In genomic region chr2:84986018-84986417, GRCh38 we compare ENCODE assay signal across 28 cellular contexts. TPM values are rescaled to one million over a fixed set of nuclear protein-coding genes. Genes with fewer than 3 reads are reported as not detected.
DNase-seq lines count a peak whose midpoint lies in the region; ATAC-seq and TF ChIP-seq lines count a peak whose summit lies in the region.
"Had no signal": no experiment of that assay in that cellular context is flagged by ENCODE, and none has a peak within 500 bp of the region (broad histone marks: within the 10 kb centered on the region; RNA-seq: fewer than 3 reads in every experiment).

No MANE protein-coding gene starts in this region.

- H3K79me1 ChIP-seq in IMR-90 (ENCODE audit: low read depth in 1 of 2, low read length in 2 of 2) = peaks cover 11 to 69% of the 10 kb centered on the region in 2 experiments; a peak in 3 of 4 replicates

- no peak overlapping the region for H3K4me3 ChIP-seq in cardiac muscle cell
- no peak overlapping the region for H3K4me3 ChIP-seq in IMR-90 (ENCODE audit: insufficient read depth, low read depth, low read length)
- H3K4me3 ChIP-seq: BLaER1, breast epithelium, gastroesophageal sphincter, SJSA1, smooth muscle cell had no signal

- in situ Hi-C loops in IMR-90 (cut with MboI; ENCODE audit: low sequenced_read_pairs) = no loop called here

- no peak overlapping the region for H4K8ac ChIP-seq in IMR-90 (ENCODE audit: low read depth in 2 of 2, low read length in 2 of 2)

- 100% methylated on average over 1 of the region's 1 CpG; no CpG with 5 or more reads in 1 of the 2 experiments for WGBS in IMR-90 (ENCODE audit: extremely low coverage in 2 of 2, insufficient read length in 1 of 2), 2 experiments

- POLR2A ChIA-PET in IMR-90 (lab: Charles Lee; ENCODE audit: unreplicated experiment) = no interaction called here

- H3K4me1 Mint-ChIP-seq in brain = peaks cover 38% of the 10 kb centered on the region
- peaks cover 29% of the 10 kb centered on the region for H3K4me1 Mint-ChIP-seq in osteocyte (ENCODE audit: unreplicated experiment)

- H4K91ac ChIP-seq in IMR-90 (ENCODE audit: insufficient read depth, low read depth, low read length) = no peak overlapping the region

- no peak overlapping the region; the same call in 1 of the 2 replicates for H3K14ac ChIP-seq in IMR-90 (replicated peaks; ENCODE audit: low read depth, low read length)

- H3K27me3 ChIP-seq in cardiac muscle cell (no peaks in the 10 kb centered on the region), IMR-90 (ENCODE audit: control insufficient read depth, insufficient read depth, low read length) (no peaks in the 10 kb centered on the region)
- H3K27me3 ChIP-seq: BLaER1, breast epithelium, gastroesophageal sphincter, SJSA1 had no signal

- no peak for TF ChIP-seq POLR2A in IMR-90 (IDR thresholded peaks at IDR 0.05; ENCODE audit: low read depth, low read length)

- H3K9me1 ChIP-seq in IMR-90 (ENCODE audit: insufficient read depth, low read length) = peaks cover 30% of the 10 kb centered on the region

- H2AFZ ChIP-seq in IMR-90 (replicated peaks; ENCODE audit: low read length, poor library complexity) = no peak overlapping the region

- no peaks in the 10 kb centered on the region for H3K9me3 Mint-ChIP-seq in brain
- H3K9me3 Mint-ChIP-seq in osteocyte (ENCODE audit: unreplicated experiment) = no peaks in the 10 kb centered on the region
- H3K9me3 Mint-ChIP-seq: activated naive CD4-positive, alpha-beta T cell treated with anti-CD3 and anti-CD28 coated beads, Interleukin-2, amount 10 ng/mL, durations not matched to agents 7 days and 5 days had no signal

- H3K36me3 Mint-ChIP-seq in brain = peaks cover 16% of the 10 kb centered on the region
- H3K36me3 Mint-ChIP-seq in osteocyte (ENCODE audit: unreplicated experiment) = no peaks in the 10 kb centered on the region

- H3K9ac ChIP-seq in IMR-90 (ENCODE audit: low read depth, low read length) = no peak overlapping the region
- H3K9ac ChIP-seq: BLaER1 had no signal

- intact Hi-C loops in Right ventricle myocardium superior (cut with DNase I) (no loop called here), IMR-90 (cut with micrococcal nuclease) (loop anchor here (2.0 kb wide), 1 partner anchor 13 kb away; no protein-coding TSS in a partner anchor)

- no peak overlapping the region for H3K18ac ChIP-seq in IMR-90 (ENCODE audit: low read depth, low read length)

- peak overlapping the region; percentile 52 for H2BK5ac ChIP-seq in IMR-90 (ENCODE audit: low read depth, low read length, poor library complexity, severe bottlenecking)

- H3K23ac ChIP-seq in IMR-90 (ENCODE audit: low read depth, low read length) = no peak overlapping the region

- H3K4me3 Mint-ChIP-seq in brain = no peak overlapping the region
- no peak overlapping the region for H3K4me3 Mint-ChIP-seq in osteocyte (ENCODE audit: unreplicated experiment)
- H3K4me3 Mint-ChIP-seq: activated naive CD4-positive, alpha-beta T cell treated with anti-CD3 and anti-CD28 coated beads, Interleukin-2, amount 10 ng/mL, durations not matched to agents 7 days and 5 days had no signal

- no peak overlapping the region for H3K4ac ChIP-seq in IMR-90 (ENCODE audit: low read depth, low read length)

- H3K36me3 ChIP-seq in cardiac muscle cell = no peaks in the 10 kb centered on the region
- H3K36me3 ChIP-seq in IMR-90 (ENCODE audit: control insufficient read depth, insufficient read depth, low read length) = no peaks in the 10 kb centered on the region; the same call in 1 of the 2 replicates
- H3K36me3 ChIP-seq: breast epithelium, gastroesophageal sphincter had no signal

- H2AK5ac ChIP-seq in IMR-90 (ENCODE audit: low read depth, low read length) = no peak overlapping the region

- dilution Hi-C loops in IMR-90 (cut with HindIII; ENCODE audit: low sequenced_read_pairs, unreplicated experiment) = no loop called here

- no peak for TF ChIP-seq RAD21 in IMR-90 (IDR thresholded peaks at IDR 0.05; ENCODE audit: low read length)

- no peak overlapping the region for H2BK120ac ChIP-seq in IMR-90 (ENCODE audit: low read depth, low read length)

- H2AK9ac ChIP-seq in IMR-90 (replicated peaks; ENCODE audit: low read depth, low read length, poor library complexity) = no peak overlapping the region

- BruUV-seq in IMR-90 (replicated peaks; lab: Mats Ljungman, UMichigan) = no TSS peak

- no peak overlapping the region for H3K56ac ChIP-seq in IMR-90 (ENCODE audit: extremely low read depth, insufficient read depth, low read length)

- H3K27me3 Mint-ChIP-seq in brain (no peaks in the 10 kb centered on the region), osteocyte (ENCODE audit: unreplicated experiment) (no peaks in the 10 kb centered on the region)
- H3K27me3 Mint-ChIP-seq: activated naive CD4-positive, alpha-beta T cell treated with anti-CD3 and anti-CD28 coated beads, Interleukin-2, amount 10 ng/mL, durations not matched to agents 7 days and 5 days had no signal

- H4K20me1 ChIP-seq in IMR-90 (ENCODE audit: insufficient read depth, low read length) = peaks cover 91% of the 10 kb centered on the region

- 0 out of 3 replicates have a peak overlapping the region, but pooled peaks have one; percentile 10 for H2BK15ac ChIP-seq in IMR-90 (ENCODE audit: low read depth, low read length)

- H3K9me3 ChIP-seq in cardiac muscle cell (ENCODE audit: low read depth) (no peaks in the 10 kb centered on the region), IMR-90 (ENCODE audit: control insufficient read depth, insufficient read depth, low read length) (no peaks in the 10 kb centered on the region)
- H3K9me3 ChIP-seq: BLaER1, breast epithelium, gastroesophageal sphincter, SJSA1 had no signal

- no peak overlapping the region for H3K4me2 ChIP-seq in IMR-90 (ENCODE audit: low read depth, low read length)
- H3K4me2 ChIP-seq: BLaER1, smooth muscle cell had no signal

- ATAC-seq in Right ventricle myocardium superior (ENCODE audit: poor library complexity) = no peak
- peak; percentile 65 for ATAC-seq in IMR-90 (ENCODE audit: low read depth)
- no peak for ATAC-seq in HG02571 (IDR thresholded peaks at IDR 0.05; ENCODE audit: unreplicated experiment)
- ATAC-seq: gastroesophageal sphincter, right cardiac atrium had no signal

- H4K5ac ChIP-seq in IMR-90 (ENCODE audit: low read depth, low read length) = no peak overlapping the region

- H3K27ac ChIP-seq in cardiac muscle cell (peak overlapping the region; percentile 36), IMR-90 (ENCODE audit: insufficient read depth, low read length) (no peak overlapping the region)
- H3K27ac ChIP-seq: BLaER1, breast epithelium, gastroesophageal sphincter, SJSA1 had no signal

- H3K4me1 ChIP-seq in cardiac muscle cell (ENCODE audit: low read depth) = peaks cover 10% of the 10 kb centered on the region
- peaks cover 23% of the 10 kb centered on the region for H3K4me1 ChIP-seq in IMR-90 (ENCODE audit: control insufficient read depth, insufficient read depth, low read length)
- H3K4me1 ChIP-seq: BLaER1 had no signal

- TF ChIP-seq CTCF in cardiac muscle cell (IDR thresholded peaks at IDR 0.05; ENCODE audit: low read depth, low read length) = no peak
- TF ChIP-seq CTCF in IMR-90 (conservative IDR thresholded peaks at IDR 0.05; ENCODE audit: low read depth, low read length) = no peak
- TF ChIP-seq CTCF in brain (conservative IDR thresholded peaks at IDR 0.05) = no peak
- no peak for TF ChIP-seq CTCF in osteocyte (IDR thresholded peaks at IDR 0.05)

- DNase-seq in cardiac muscle cell (ENCODE audit: low read depth in 1 of 2, low spot score in 1 of 2) = no peak
- no peak for DNase-seq in Right ventricle myocardium superior
- no peak for DNase-seq in IMR-90
- no peak for DNase-seq in osteocyte (ENCODE audit: extremely low spot score, unreplicated experiment)
- no peak for DNase-seq in NCI-H2029 (lab: John Stamatoyannopoulos, UW)
- DNase-seq in SW 1271 (lab: John Stamatoyannopoulos, UW) = no peak
- DNase-seq: activated CD4-positive, CD25-positive, alpha-beta regulatory T cell treated with anti-CD3 and anti-CD28 coated beads, Interleukin-2, amount 50 U/mL, for 72 hours; activated CD8-positive, alpha-beta memory T cell treated with anti-CD3 and anti-CD28 coated beads for 24 hours; activated naive CD4-positive, alpha-beta T cell treated with anti-CD3 and anti-CD28 coated beads, Interleukin-2, amount 10 ng/mL, durations not matched to agents 7 days and 5 days; activated T-cell treated with anti-CD3 and anti-CD28 coated beads for 4 hours; COR-L47; HCEC 1CT; hypothalamus; mammary epithelial cell; NCI-H1048; NCI-H2171; NCI-H510A treated with DMSO at 0.1 percent for 48 hours; posterior cingulate gyrus; right cardiac atrium; RPMI8226; stimulated activated naive CD4-positive, alpha-beta T cell had no signal

- H2BK20ac ChIP-seq in IMR-90 (ENCODE audit: low read depth, low read length) = no peak overlapping the region

- CTCF ChIA-PET in IMR-90 (lab: Yijun Ruan, JAX) = no interaction called here

- peak overlapping the region in 3 of 5 experiments; percentile 6 to 54 (median 7) for H3K27ac Mint-ChIP-seq in brain
- peak overlapping the region; percentile 33 for H3K27ac Mint-ChIP-seq in osteocyte (ENCODE audit: unreplicated experiment)
- H3K27ac Mint-ChIP-seq: activated naive CD4-positive, alpha-beta T cell treated with anti-CD3 and anti-CD28 coated beads, Interleukin-2, amount 10 ng/mL, durations not matched to agents 7 days and 5 days had no signal

TF ChIP-seq in IMR-90, 13 proteins besides CTCF, POLR2A, EP300 and RAD21:
- TF ChIP-seq CEBPB (IDR thresholded peaks at IDR 0.05; ENCODE audit: low read depth, low read length) (no peak), CHD1 (IDR thresholded peaks at IDR 0.05; ENCODE audit: low read depth, low read length) (no peak)
TF ChIP-seq in IMR-90: peak in this region for 0.

RNA-seq across cellular contexts. Expression of gene KCMF1, which starts 15.1 kb away (rescaled TPM):
- 25.5 and 30.7 TPM in 2 replicates for total RNA-seq in cardiac muscle cell
- 47.8 and 62.6 TPM in 2 replicates for polyA plus RNA-seq in cardiac muscle cell
- total RNA-seq in Right ventricle myocardium superior = 83.3 TPM
- 108 and 118 TPM in 2 replicates for total RNA-seq in IMR-90 (2012; rRNA removed)
- 49.6 and 49.9 TPM in 2 replicates for polyA plus RNA-seq in IMR-90 (2012; rRNA removed)
- 7.8 and 8.4 TPM in 2 replicates for polyA plus RNA-seq in IMR-90 (2012; cell fraction: cytosol; rRNA removed)
- polyA plus RNA-seq in IMR-90 (2012; cell fraction: nucleus; rRNA removed; ENCODE audit: low replicate concordance) = 5.9 and 39.0 TPM in 2 replicates
- polyA plus RNA-seq in brain (ENCODE audit: insufficient read depth, low read depth, low replicate concordance) = 39.9 TPM
- total RNA-seq in osteocyte = 67.2 and 73.2 TPM in 2 replicates
